ENCODE assay signal across 23 cellular contexts in genomic region chr7:5797179-5797578, GRCh38. TPM values are rescaled to one million over a fixed set of nuclear protein-coding genes. Genes with fewer than 3 reads are reported as not detected.
DNase-seq lines count a peak whose midpoint lies in the region; ATAC-seq, FAIRE-seq and TF ChIP-seq lines count a peak whose summit lies in the region.
"Had no signal": no experiment of that assay in that cellular context is flagged by ENCODE, and none has a peak within 500 bp of the region (broad histone marks: within the 10 kb centered on the region; RNA-seq: fewer than 3 reads in every experiment).

No MANE protein-coding gene starts in this region.

- H3K9me3 ChIP-seq in HepG2 (ENCODE audit: low read length): no peaks in the 10 kb centered on the region
- no peaks in the 10 kb centered on the region for H3K9me3 ChIP-seq in right lobe of liver
- H3K9me3 ChIP-seq: A549, BE2C had no signal

- no peak overlapping the region for H3K9ac ChIP-seq in HepG2 (ENCODE audit: insufficient read depth, low read depth, low read length)

- in situ Hi-C loops in HepG2 (cut with HindIII; ENCODE audit: extremely low pct_ligation_motif_present, low pct_unique_long_range_greater_than_20kb): no loop called here

- H2AFZ ChIP-seq in HepG2 (ENCODE audit: low read length): no peak overlapping the region

- no TSS peak for BruUV-seq in HepG2 (replicated peaks; lab: Mats Ljungman, UMichigan)

- H4K20me1 ChIP-seq in HepG2 (ENCODE audit: insufficient read depth, low read length): no peaks in the 10 kb centered on the region

- no peak for TF ChIP-seq RAD21 in HepG2 (CRISPR knock-in tag; IDR thresholded peaks at IDR 0.05)

- H3K27ac Mint-ChIP-seq in immature natural killer cell: peak overlapping the region in 3 of 6 donors; percentile 17 to 53 (median 46)
- H3K27ac Mint-ChIP-seq: GM23338 had no signal

- no peaks in the 10 kb centered on the region for H3K9me3 Mint-ChIP-seq in immature natural killer cell

- WGBS in HepG2 (ENCODE audit: low lambda C conversion rate): 43% methylated on average over 6 of the region's 6 CpGs
- 67% methylated on average over 6 of the region's 6 CpGs for WGBS in right lobe of liver (ENCODE audit: insufficient coverage, low coverage, low lambda C conversion rate, missing lambda C conversion rate)

- H3K4me3 ChIP-seq in HepG2 (replicated peaks in 1 of 3; ENCODE audit: insufficient read depth in 1 of 3, low read depth in 2 of 3, low read length in 3 of 3): no peak overlapping the region
- H3K4me3 ChIP-seq in right lobe of liver: no peak overlapping the region
- H3K4me3 ChIP-seq: A549, GM23338 had no signal

- intact Hi-C loops in HepG2 (cut with micrococcal nuclease; ENCODE audit: unreplicated experiment): no loop called here
- intact Hi-C loops in right lobe of liver (cut with DNase I): no loop called here

- CTCF ChIA-PET in HepG2 (lab: Yijun Ruan, JAX; ENCODE audit: low intra/inter-chr PET ratio, low total read pairs): no interaction called here

- TF ChIP-seq POLR2A in HepG2 (IDR thresholded peaks at IDR 0.05; ENCODE audit: insufficient read depth in 1 of 2, low read depth in 2 of 2, low read length in 2 of 2) (no peak), right lobe of liver (IDR thresholded peaks at IDR 0.05) (no peak)

- DNase-seq in HepG2 (ENCODE audit: low spot score) (no peak), right lobe of liver (no peak), immature natural killer cell (no peak), urothelium cell line (ENCODE audit: low spot score) (no peak), SW 1271 (lab: John Stamatoyannopoulos, UW) (no peak), NCI-H510A treated with DMSO at 0.1 percent for 48 hours (lab: John Stamatoyannopoulos, UW) (no peak)
- DNase-seq: 8988T, ACHN, AML-193, BE2C, C1 segment of cervical spinal cord, Calu3, COR-L47, DMS53, DMS79 treated with DMSO at 0.1 percent for 48 hours, GF-D8, H9 had no signal

- peaks cover 0 to 6% (median 0%) of the 10 kb centered on the region in 3 donors for H3K27me3 Mint-ChIP-seq in immature natural killer cell (ENCODE audit: low read depth in 3 of 3)
- H3K27me3 Mint-ChIP-seq: CD4-positive, alpha-beta memory T cell had no signal

- no peak for TF ChIP-seq EP300 in HepG2 (IDR thresholded peaks at IDR 0.05; ENCODE audit: low read depth in 2 of 2, low read length in 2 of 2)
- no peak for TF ChIP-seq EP300 in HepG2 (CRISPR knock-in tag; IDR thresholded peaks at IDR 0.05; ENCODE audit: borderline replicate concordance)

- peaks cover 10% of the 10 kb centered on the region for H3K4me1 ChIP-seq in HepG2 (ENCODE audit: insufficient read depth, low read length)
- H3K4me1 ChIP-seq in right lobe of liver: no peaks in the 10 kb centered on the region
- H3K4me1 ChIP-seq: A549 had no signal

- H3K4me3 Mint-ChIP-seq in immature natural killer cell: peak overlapping the region in 3 of 5 donors; percentile 14 to 74 (median 26)
- H3K4me3 Mint-ChIP-seq: CD4-positive, alpha-beta memory T cell; GM23338; H9 had no signal

- POLR2A ChIA-PET in HepG2 (lab: Yijun Ruan, JAX): no interaction called here

- H3K27me3 ChIP-seq in HepG2 (ENCODE audit: control insufficient read depth in 1 of 2, insufficient read depth in 2 of 2, low read length in 2 of 2) (no peaks in the 10 kb centered on the region), right lobe of liver (no peaks in the 10 kb centered on the region)
- H3K27me3 ChIP-seq: BE2C had no signal

- FAIRE-seq in HepG2 (lab: Jason Lieb, UNC) (no peak), urothelium cell line (lab: Jason Lieb, UNC) (peak; percentile 35)
- FAIRE-seq: A549, GM12891, GM18507 had no signal

- H3K4me2 ChIP-seq in HepG2 (ENCODE audit: low read depth, low read length): no peak overlapping the region
- H3K4me2 ChIP-seq: A549, GM23338 had no signal

- peaks cover 7 to 9% of the 10 kb centered on the region in 2 donors for H3K4me1 Mint-ChIP-seq in immature natural killer cell

- no peaks in the 10 kb centered on the region for H3K79me2 ChIP-seq in HepG2 (ENCODE audit: insufficient read depth, low read length)

- H3K27ac ChIP-seq in HepG2 (ENCODE audit: extremely low read length, insufficient read depth, low read length) (no peak overlapping the region), right lobe of liver (no peak overlapping the region)
- H3K27ac ChIP-seq: A549 had no signal

- ATAC-seq in HepG2 (no peak), right lobe of liver (no peak)
- ATAC-seq: A549, GM23338, HCT116 had no signal

- no peaks in the 10 kb centered on the region for H3K36me3 Mint-ChIP-seq in immature natural killer cell
- H3K36me3 Mint-ChIP-seq: CD4-positive, alpha-beta memory T cell had no signal

- H3K36me3 ChIP-seq in HepG2 (replicated peaks in 1 of 2; ENCODE audit: control insufficient read depth in 1 of 2, insufficient read depth in 2 of 2, low read length in 2 of 2): no peaks in the 10 kb centered on the region
- H3K36me3 ChIP-seq in right lobe of liver: no peaks in the 10 kb centered on the region
- H3K36me3 ChIP-seq: BE2C had no signal

- TF ChIP-seq CTCF in HepG2 (CRISPR knock-in tag; IDR thresholded peaks at IDR 0.05) (no peak), right lobe of liver (IDR thresholded peaks at IDR 0.05) (no peak)

TF ChIP-seq in HepG2, 621 proteins besides CTCF, POLR2A, EP300 and RAD21:
- peak; percentile 77 for TF ChIP-seq ZNF121 (CRISPR knock-in tag; IDR thresholded peaks at IDR 0.05)
- TF ChIP-seq MIER3 (CRISPR knock-in tag; IDR thresholded peaks at IDR 0.05; ENCODE audit: borderline replicate concordance): no peak
- TF ChIP-seq ZNF770 (CRISPR knock-in tag; IDR thresholded peaks at IDR 0.05): no peak

RNA-seq across cellular contexts. Expression of gene RNF216, which starts 15.7 kb away (rescaled TPM):
- total RNA-seq in HepG2 (2016; rRNA removed; fragmentation: Illumina TruSeq; extraction: Trizol) (25.9 and 29.4 TPM in 2 replicates), right lobe of liver (10 to 100 TPM; 11.1 to 15.0 (median 12.7) TPM)
- 11.5 TPM in 2 replicates for total RNA-seq in HepG2 (2016; cell fraction: cytosol; rRNA removed; fragmentation: Illumina TruSeq; extraction: Trizol; ENCODE audit: low read depth)
- 26.8 TPM in 2 replicates for total RNA-seq in HepG2 (2016; cell fraction: insoluble cytoplasmic fraction; rRNA removed; fragmentation: Illumina TruSeq; extraction: Trizol)
- 11.3 and 11.5 TPM in 2 replicates for total RNA-seq in HepG2 (2016; cell fraction: membrane; rRNA removed; fragmentation: Illumina TruSeq; extraction: Trizol)
- 32.0 and 34.9 TPM in 2 replicates for total RNA-seq in HepG2 (2016; cell fraction: nucleus; rRNA removed; fragmentation: Illumina TruSeq; extraction: Trizol)
- polyA plus RNA-seq in HepG2 (2011; rRNA removed) (26.3 and 29.9 TPM in 2 replicates), immature natural killer cell (10 to 100 TPM in 2 of 3 donors, 1 to 10 TPM in 1; 4.8 to 35.7 (median 16.8) TPM)
- 12.8 and 13.0 TPM in 2 replicates for polyA plus RNA-seq in HepG2 (2011; cell fraction: cytosol; rRNA removed)
- polyA plus RNA-seq in HepG2 (2011; cell fraction: nucleus; rRNA removed): 93.5 and 108 TPM in 2 replicates
- 21.1 and 27.6 TPM in 2 replicates for polyA plus RNA-seq in HepG2 (2012)
- 0.68 and 1.1 TPM in 2 replicates for polyA plus RNA-seq in HepG2 (2016; cell fraction: cytosol; fragmentation: Illumina TruSeq; extraction: Trizol; ENCODE audit: low read depth)
- 15.4 and 19.9 TPM in 2 replicates for polyA plus RNA-seq in HepG2 (2016; cell fraction: insoluble cytoplasmic fraction; fragmentation: Illumina TruSeq; extraction: Trizol; ENCODE audit: low read depth)
- 1.9 and 2.4 TPM in 2 replicates for polyA plus RNA-seq in HepG2 (2016; cell fraction: membrane; fragmentation: Illumina TruSeq; extraction: Trizol; ENCODE audit: low read depth)
- 31.3 and 33.3 TPM in 2 replicates for polyA plus RNA-seq in HepG2 (2016; cell fraction: nucleus; fragmentation: Illumina TruSeq; extraction: Trizol; ENCODE audit: insufficient read depth, low read depth)
- polyA minus RNA-seq in HepG2 (2011; rRNA and poly(A)+ RNA removed; ENCODE audit: low replicate concordance): 28.8 and 31.6 TPM in 2 replicates
- 16.4 and 20.3 TPM in 2 replicates for polyA minus RNA-seq in HepG2 (2011; cell fraction: cytosol; rRNA and poly(A)+ RNA removed)
- polyA minus RNA-seq in HepG2 (2011; cell fraction: nucleus; rRNA and poly(A)+ RNA removed): 51.5 and 65.4 TPM in 2 replicates
